24 cellular contexts compared by ENCODE assay signal in genomic region chr4:20616313-20616712, GRCh38.
"Had no signal": no experiment of that assay in that cellular context is flagged by ENCODE, and none has a peak within 500 bp of the region (broad histone marks: within the 10 kb centered on the region; RNA-seq: fewer than 3 reads in every experiment).

No MANE protein-coding gene starts in this region.

- DNase-seq: activated B cell treated with CpG ODN at 0.5 μM for 24 hours; activated CD4-positive, alpha-beta memory T cell treated with anti-CD3 and anti-CD28 coated beads, Interleukin-2, amount 10 ng/mL, durations not matched to agents 7 days and 5 days; activated CD4-positive, alpha-beta T cell treated with anti-CD3 and anti-CD28 coated beads for 4 hours; activated CD4-positive, CD25-positive, alpha-beta regulatory T cell treated with anti-CD3 and anti-CD28 coated beads, Interleukin-2, amount 50 U/mL, for 72 hours; activated CD8-positive, alpha-beta memory T cell treated with anti-CD3 and anti-CD28 coated beads for 24 hours; activated CD8-positive, alpha-beta memory T cell treated with anti-CD3 and anti-CD28 coated beads, Interleukin-2, amount 10 ng/mL, durations not matched to agents 7 days and 5 days; activated CD8-positive, alpha-beta memory T cell treated with anti-CD3 and anti-CD28 coated beads, Interleukin-2, amount 50 U/mL, for 48 hours; activated effector memory CD4-positive, alpha-beta T cell treated with Interleukin-2 at 50 U/mL for 16 hours; activated naive CD4-positive, alpha-beta T cell treated with anti-CD3 and anti-CD28 coated beads, Interleukin-2, amount 10 ng/mL, durations not matched to agents 7 days and 5 days; activated naive CD8-positive, alpha-beta T cell treated with anti-CD3 and anti-CD28 coated beads, Interleukin-2, amount 50 U/mL, for 24 hours; activated T-cell treated with anti-CD3 and anti-CD28 coated beads, Interleukin-2, amount 50 U/mL, for 48 hours; anterior cingulate cortex; NCI-H1105; NCI-H1417 treated with DMSO at 0.1 percent for 48 hours; NCI-H187 treated with DMSO at 0.1 percent for 48 hours; NCI-H2081; NCI-H345; NCI-H524 treated with DMSO at 0.1 percent for 48 hours; SHP77; T-cell; T-helper 17 cell had no signal

- H3K9ac ChIP-seq: KMS-11 had no signal

- ATAC-seq: activated CD8-positive, alpha-beta memory T cell treated with anti-CD3 and anti-CD28 coated beads, Interleukin-2, amount 10 ng/mL, durations not matched to agents 7 days and 5 days; activated naive CD8-positive, alpha-beta T cell treated with anti-CD3 and anti-CD28 coated beads, Interleukin-2, amount 50 U/mL, for 24 hours; T-cell; T-helper 17 cell had no signal

- H3K27me3 Mint-ChIP-seq: activated B cell treated with CpG ODN at 0.5 μM for 24 hours; activated CD4-positive, alpha-beta memory T cell treated with anti-CD3 and anti-CD28 coated beads, Interleukin-2, amount 10 ng/mL, durations not matched to agents 7 days and 5 days; activated naive CD4-positive, alpha-beta T cell treated with anti-CD3 and anti-CD28 coated beads, Interleukin-2, amount 10 ng/mL, durations not matched to agents 7 days and 5 days; activated naive CD8-positive, alpha-beta T cell; activated naive CD8-positive, alpha-beta T cell treated with anti-CD3 and anti-CD28 coated beads, Interleukin-2, amount 50 U/mL, for 24 hours; brain had no signal

- H3K36me3 Mint-ChIP-seq: activated CD8-positive, alpha-beta memory T cell treated with anti-CD3 and anti-CD28 coated beads, Interleukin-2, amount 10 ng/mL, durations not matched to agents 7 days and 5 days; activated naive CD4-positive, alpha-beta T cell treated with anti-CD3 and anti-CD28 coated beads, Interleukin-2, amount 10 ng/mL, durations not matched to agents 7 days and 5 days; activated naive CD8-positive, alpha-beta T cell; T-cell had no signal

- H3K27ac ChIP-seq: KMS-11 had no signal

- H3K4me1 Mint-ChIP-seq: activated B cell treated with CpG ODN at 0.5 μM for 24 hours; activated CD4-positive, alpha-beta memory T cell treated with anti-CD3 and anti-CD28 coated beads, Interleukin-2, amount 10 ng/mL, durations not matched to agents 7 days and 5 days; activated CD8-positive, alpha-beta memory T cell treated with anti-CD3 and anti-CD28 coated beads, Interleukin-2, amount 10 ng/mL, durations not matched to agents 7 days and 5 days; activated naive CD4-positive, alpha-beta T cell treated with anti-CD3 and anti-CD28 coated beads, Interleukin-2, amount 10 ng/mL, durations not matched to agents 7 days and 5 days; activated naive CD8-positive, alpha-beta T cell treated with anti-CD3 and anti-CD28 coated beads, Interleukin-2, amount 50 U/mL, for 24 hours had no signal

- H3K4me2 ChIP-seq: KMS-11 had no signal

- H3K27ac Mint-ChIP-seq: activated B cell treated with CpG ODN at 0.5 μM for 24 hours; activated CD4-positive, alpha-beta memory T cell treated with anti-CD3 and anti-CD28 coated beads, Interleukin-2, amount 10 ng/mL, durations not matched to agents 7 days and 5 days; activated CD8-positive, alpha-beta memory T cell treated with anti-CD3 and anti-CD28 coated beads, Interleukin-2, amount 10 ng/mL, durations not matched to agents 7 days and 5 days; activated naive CD4-positive, alpha-beta T cell treated with anti-CD3 and anti-CD28 coated beads, Interleukin-2, amount 10 ng/mL, durations not matched to agents 7 days and 5 days; activated naive CD8-positive, alpha-beta T cell; activated naive CD8-positive, alpha-beta T cell treated with anti-CD3 and anti-CD28 coated beads, Interleukin-2, amount 50 U/mL, for 24 hours; brain; T-cell; T-helper 17 cell had no signal

- H3K4me3 Mint-ChIP-seq: activated B cell treated with CpG ODN at 0.5 μM for 24 hours; activated CD4-positive, alpha-beta memory T cell treated with anti-CD3 and anti-CD28 coated beads, Interleukin-2, amount 10 ng/mL, durations not matched to agents 7 days and 5 days; activated CD8-positive, alpha-beta memory T cell treated with anti-CD3 and anti-CD28 coated beads, Interleukin-2, amount 10 ng/mL, durations not matched to agents 7 days and 5 days; activated naive CD4-positive, alpha-beta T cell treated with anti-CD3 and anti-CD28 coated beads, Interleukin-2, amount 10 ng/mL, durations not matched to agents 7 days and 5 days; activated naive CD8-positive, alpha-beta T cell; activated naive CD8-positive, alpha-beta T cell treated with anti-CD3 and anti-CD28 coated beads, Interleukin-2, amount 50 U/mL, for 24 hours; brain; T-cell; T-helper 17 cell had no signal

- H3K9me3 Mint-ChIP-seq: activated B cell treated with CpG ODN at 0.5 μM for 24 hours; activated CD4-positive, alpha-beta memory T cell treated with anti-CD3 and anti-CD28 coated beads, Interleukin-2, amount 10 ng/mL, durations not matched to agents 7 days and 5 days; activated naive CD4-positive, alpha-beta T cell treated with anti-CD3 and anti-CD28 coated beads, Interleukin-2, amount 10 ng/mL, durations not matched to agents 7 days and 5 days; activated naive CD8-positive, alpha-beta T cell treated with anti-CD3 and anti-CD28 coated beads, Interleukin-2, amount 50 U/mL, for 24 hours; T-cell had no signal
